Comparison of ENCODE assay signal across 14 cellular contexts in the genomic region with DNA sequence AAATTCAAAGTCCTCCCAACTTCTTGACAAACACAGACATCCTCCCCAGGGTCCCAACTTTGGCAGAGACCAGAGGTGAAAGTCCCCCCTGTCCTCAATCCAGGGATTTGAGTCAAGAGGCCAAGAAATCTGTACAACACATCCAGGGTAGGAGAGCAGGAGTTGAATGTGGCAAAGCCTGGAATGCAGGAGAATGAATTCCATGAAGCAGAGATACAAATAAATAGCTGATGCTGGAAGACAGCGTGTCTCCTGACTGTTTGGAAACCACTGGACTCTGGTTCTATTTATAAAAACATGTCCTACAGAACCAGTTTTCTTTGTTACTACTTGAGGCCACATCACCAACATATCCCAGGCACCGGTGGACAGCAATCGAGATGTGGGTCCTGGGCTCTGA. TPM values are rescaled to one million over a fixed set of nuclear protein-coding genes. Genes with fewer than 3 reads are reported as not detected.
"Had no signal": no experiment of that assay in that cellular context is flagged by ENCODE, and none has a peak within 500 bp of the region (broad histone marks: within the 10 kb centered on the region; RNA-seq: fewer than 3 reads in every experiment).

No MANE protein-coding gene starts in this region.

- DNase-seq: activated B cell treated with CpG ODN at 0.5 μM for 24 hours; activated CD4-positive, alpha-beta T cell treated with anti-CD3 and anti-CD28 coated beads, Interleukin-2, amount 10 ng/mL, durations not matched to agents 7 days and 5 days; activated CD8-positive, alpha-beta memory T cell treated with anti-CD3 and anti-CD28 coated beads for 24 hours; activated naive CD4-positive, alpha-beta T cell treated with anti-CD3 and anti-CD28 coated beads for 36 hours; effector memory CD8-positive, alpha-beta T cell; head of caudate nucleus; left cardiac atrium; naive thymus-derived CD4-positive, alpha-beta T cell; stimulated activated CD4-positive, alpha-beta T cell treated with anti-CD3 and anti-CD28 coated beads, Interleukin-1b, Interleukin-23, amount 100 ng/mL, for 48 hours; stimulated activated naive B cell treated with anti-CD40 and anti-IgM and Interleukin-4, amounts not matched to agents 10 μg/mL and 1 μg/mL and 100 μg/mL, for 72 hours; substantia nigra; T-helper 17 cell had no signal

- H3K9ac ChIP-seq: parathyroid adenoma had no signal

- H3K27ac ChIP-seq: parathyroid adenoma had no signal

- H3K4me2 ChIP-seq: smooth muscle cell had no signal

- H2AFZ ChIP-seq: parathyroid adenoma had no signal

- H3K4me1 ChIP-seq: parathyroid adenoma had no signal

- H3K4me3 ChIP-seq: smooth muscle cell had no signal

RNA-seq across cellular contexts. Expression of a gene that starts 43.7 kb away (rescaled TPM):
- polyA plus RNA-seq: naive thymus-derived CD4-positive, alpha-beta T cell had no signal
